Comparison of ENCODE assay signal across 1 cellular context in genomic region chr11:61971177-61972111, GRCh38.
TF ChIP-seq lines count a peak whose summit lies in the region.

No MANE protein-coding gene starts in this region.

TF ChIP-seq in HepG2, 621 proteins besides CTCF, POLR2A, EP300 and RAD21 (continued from another document and continues in another):
- no peak for TF ChIP-seq ZNF513 (CRISPR knock-in tag; conservative IDR thresholded peaks at IDR 0.05)
- TF ChIP-seq TMF1 (CRISPR knock-in tag; IDR thresholded peaks at IDR 0.05; ENCODE audit: low read depth), result peak; percentile 30; the same call in 1 of the 2 replicates
- no peak for TF ChIP-seq AHDC1 (CRISPR knock-in tag; IDR thresholded peaks at IDR 0.05; ENCODE audit: borderline replicate concordance)
- no peak for TF ChIP-seq SOX13 (IDR thresholded peaks at IDR 0.05)
- TF ChIP-seq SOX13 (CRISPR knock-in tag; conservative IDR thresholded peaks at IDR 0.05 in 1 of 2, IDR thresholded peaks at IDR 0.05 in 1 of 2), result no peak
- TF ChIP-seq UBTF (CRISPR knock-in tag; IDR thresholded peaks at IDR 0.05), result peak; percentile 55
- peak; percentile 57; the same call in 1 of the 2 replicates for TF ChIP-seq ISL2 (CRISPR knock-in tag; IDR thresholded peaks at IDR 0.05)
- no peak for TF ChIP-seq FOXA1 (IDR thresholded peaks at IDR 0.05)
- TF ChIP-seq FOXA1 (CRISPR knock-in tag; IDR thresholded peaks at IDR 0.05), result peak; percentile 62
- TF ChIP-seq MTERF4 (CRISPR knock-in tag; IDR thresholded peaks at IDR 0.05), result no peak; the same call in 1 of the 2 replicates
- no peak for TF ChIP-seq ZNF44 (CRISPR knock-in tag; IDR thresholded peaks at IDR 0.05)
- no peak for TF ChIP-seq ZNF282 (IDR thresholded peaks at IDR 0.05; ENCODE audit: partially characterized antibody)
- TF ChIP-seq ZBTB49 (CRISPR knock-in tag; IDR thresholded peaks at IDR 0.05; ENCODE audit: borderline replicate concordance), result 0 out of 2 replicates have a peak, but pooled peaks have one; percentile 29
- no peak for TF ChIP-seq ZNF30 (CRISPR knock-in tag; IDR thresholded peaks at IDR 0.05)
- TF ChIP-seq ZNF468 (CRISPR knock-in tag; IDR thresholded peaks at IDR 0.05), result no peak
- no peak for TF ChIP-seq CEBPB (IDR thresholded peaks at IDR 0.05; ENCODE audit: borderline replicate concordance, low read depth, low read length)
- peak; percentile 41; the same call in 1 of the 2 replicates for TF ChIP-seq NR2F6 (IDR thresholded peaks at IDR 0.05)
- TF ChIP-seq NR2F6 (CRISPR knock-in tag; IDR thresholded peaks at IDR 0.05), result peak; percentile 67
- no peak for TF ChIP-seq ZNF570 (CRISPR knock-in tag; IDR thresholded peaks at IDR 0.05; ENCODE audit: borderline replicate concordance)
- peak; percentile 18; the same call in 1 of the 2 replicates for TF ChIP-seq ZNF362 (CRISPR knock-in tag; IDR thresholded peaks at IDR 0.05; ENCODE audit: borderline replicate concordance)
- no peak for TF ChIP-seq ZNF329 (CRISPR knock-in tag; IDR thresholded peaks at IDR 0.05; ENCODE audit: low read depth)
- no peak for TF ChIP-seq ZBED4 (CRISPR knock-in tag; IDR thresholded peaks at IDR 0.05; ENCODE audit: borderline replicate concordance)
- no peak for TF ChIP-seq ZNF136 (CRISPR knock-in tag; IDR thresholded peaks at IDR 0.05; ENCODE audit: low read depth)
- TF ChIP-seq PRDM10 (CRISPR knock-in tag; IDR thresholded peaks at IDR 0.05; ENCODE audit: low read depth), result peak; percentile 88
- no peak; the same call in 1 of the 2 replicates for TF ChIP-seq ZNF337 (CRISPR knock-in tag; IDR thresholded peaks at IDR 0.05; ENCODE audit: borderline replicate concordance, low read depth)
- TF ChIP-seq ZEB1 (IDR thresholded peaks at IDR 0.05; ENCODE audit: insufficient replicate concordance, low read depth), result no peak
- peak; percentile 82; the same call in 1 of the 2 replicates for TF ChIP-seq PRMT3 (CRISPR knock-in tag; IDR thresholded peaks at IDR 0.05; ENCODE audit: borderline replicate concordance, low read depth)
- no peak for TF ChIP-seq SNRNP70 (IDR thresholded peaks at IDR 0.05; ENCODE audit: low read depth, low read length)
- TF ChIP-seq MZF1 (CRISPR knock-in tag; IDR thresholded peaks at IDR 0.05; ENCODE audit: borderline replicate concordance), result no peak
- TF ChIP-seq IKZF1 (IDR thresholded peaks at IDR 0.05), result no peak
- peak; percentile 44; the same call in 1 of the 2 replicates for TF ChIP-seq SP4 (CRISPR knock-in tag; IDR thresholded peaks at IDR 0.05)
- no peak for TF ChIP-seq RORA (CRISPR knock-in tag; IDR thresholded peaks at IDR 0.05)
- no peak; the same call in 1 of the 2 replicates for TF ChIP-seq ZSCAN30 (CRISPR knock-in tag; IDR thresholded peaks at IDR 0.05)
